In the genomic region with DNA sequence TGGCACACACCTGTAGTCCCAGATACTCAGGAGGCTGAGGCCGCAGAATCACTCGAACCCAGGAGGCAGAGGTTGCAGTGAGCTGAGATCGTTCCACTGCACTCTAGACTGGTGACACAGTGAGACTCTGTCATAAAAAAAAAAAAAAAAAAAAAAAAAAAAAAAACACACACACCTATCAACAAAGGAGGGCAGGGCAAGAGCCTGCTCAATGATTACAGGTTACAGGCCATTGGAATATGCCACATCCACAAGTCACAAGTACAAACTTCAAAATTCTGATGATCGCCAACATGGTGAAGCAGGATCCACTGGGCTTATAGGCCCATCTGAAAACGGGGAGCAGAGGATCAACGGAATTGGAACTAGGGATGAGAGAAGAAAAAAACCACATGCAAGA, we compare ENCODE assay signal across 29 cellular contexts.
"Had no signal": no experiment of that assay in that cellular context is flagged by ENCODE, and none has a peak within 500 bp of the region (broad histone marks: within the 10 kb centered on the region; RNA-seq: fewer than 3 reads in every experiment).

No MANE protein-coding gene starts in this region.

- ATAC-seq: activated CD8-positive, alpha-beta T cell treated with anti-CD3 and anti-CD28 coated beads, Interleukin-2, amount 10 ng/mL, durations not matched to agents 7 days and 5 days; body of pancreas had no signal

- H3K4me3 ChIP-seq: adrenal gland, body of pancreas, breast epithelium, MG63, SJCRH30, SK-N-MC had no signal

- H3K4me1 ChIP-seq: SJCRH30 had no signal

- DNase-seq: activated CD4-positive, alpha-beta T cell treated with anti-CD3 and anti-CD28 coated beads, Interleukin-2, amount 10 ng/mL, durations not matched to agents 24 days and 14 days; activated CD4-positive, alpha-beta T cell treated with anti-CD3 and anti-CD28 coated beads, Interleukin-2, amount 50 U/mL, for 4 hours; activated CD4-positive, CD25-positive, alpha-beta regulatory T cell; activated CD8-positive, alpha-beta T cell treated with anti-CD3 and anti-CD28 coated beads, Interleukin-2, amount 10 ng/mL, durations not matched to agents 7 days and 5 days; activated gamma-delta T cell treated with Interleukin-2 at 50 U/mL for 16 hours; activated naive CD4-positive, alpha-beta T cell treated with anti-CD3 and anti-CD28 coated beads for 36 hours; activated T-cell treated with anti-CD3 and anti-CD28 coated beads, Interleukin-2, amount 50 U/mL, for 24 hours; adrenal gland; body of pancreas; Kasumi-1; KG1; MG63; MV-4-11; NCI-H1092; NCI-H1436 treated with DMSO at 0.1 percent for 48 hours; NCI-H1694 treated with DMSO at 0.1 percent for 48 hours; NCI-H2029; NCI-H2171; NCI-H510A; NCI-H526; NCI-H748 treated with DMSO at 0.1 percent for 48 hours; OCI-M1; SHP77; SJCRH30; T1000; WERI-Rb-1 had no signal

- H3K27me3 ChIP-seq: body of pancreas, breast epithelium, SJCRH30 had no signal

- H3K36me3 ChIP-seq: adrenal gland, breast epithelium, MG63, SJCRH30, WERI-Rb-1 had no signal

- H3K27ac ChIP-seq: adrenal gland, body of pancreas, breast epithelium, SJCRH30, SK-N-MC, WERI-Rb-1 had no signal

- H3K9me3 ChIP-seq: adrenal gland, body of pancreas, breast epithelium, MG63, SJCRH30 had no signal

- FAIRE-seq: astrocyte had no signal
